ENCODE assay signal across 26 cellular contexts in genomic region chr6:136474241-136474640, GRCh38.
"Had no signal": no experiment of that assay in that cellular context is flagged by ENCODE, and none has a peak within 500 bp of the region (broad histone marks: within the 10 kb centered on the region; RNA-seq: fewer than 3 reads in every experiment).

No MANE protein-coding gene starts in this region.

- DNase-seq: naive thymus-derived CD8-positive, alpha-beta T cell; occipital lobe; ovary; posterior cingulate gyrus; psoas muscle; right cardiac atrium; right lobe of liver; sigmoid colon; small intestine; stimulated activated CD4-positive, alpha-beta T cell treated with anti-CD3 and anti-CD28 coated beads, Interleukin-15, amount 100 ng/mL, for 24 hours; stimulated activated CD4-positive, alpha-beta T cell treated with anti-CD3 and anti-CD28 coated beads, Interleukin-2, amount 100 ng/mL, for 24 hours; stimulated activated CD4-positive, alpha-beta T cell treated with anti-CD3 and anti-CD28 coated beads, Interleukin-2, amount 100 ng/mL, for 48 hours; stimulated activated CD4-positive, alpha-beta T cell treated with anti-CD3 and anti-CD28 coated beads, Interleukin-4, amount 100 ng/mL, for 24 hours; stimulated activated naive B cell treated with anti-CD40 and anti-IgM and Interleukin-4, amounts not matched to agents 10 μg/mL and 1 μg/mL and 100 μg/mL, for 72 hours; stimulated activated naive CD4-positive, alpha-beta T cell treated with Interleukin-2 at 50 U/mL for 16 hours; stomach; thyroid gland; trophoblast cell; upper lobe of left lung had no signal

- H3K4me3 ChIP-seq: neural progenitor cell, ovary, psoas muscle, right lobe of liver, sigmoid colon, stomach, thoracic aorta, thyroid gland, tibial nerve, upper lobe of left lung, vagina had no signal

- H3K9me3 ChIP-seq: ovary, psoas muscle, right lobe of liver, sigmoid colon, stomach, thoracic aorta, thyroid gland, upper lobe of left lung, vagina had no signal

- ATAC-seq: naive thymus-derived CD8-positive, alpha-beta T cell; natural killer cell treated with Interleukin-12 subunit alpha and Interleukin-12 subunit beta and Interleukin-15 and Interleukin-18, amount 100 ng/mL, for 72 hours; psoas muscle; right cardiac atrium; right lobe of liver; stimulated activated effector memory CD8-positive, alpha-beta T cell treated with anti-CD3 and anti-CD28 coated beads, Interleukin-12 subunit alpha, Interleukin-12 subunit beta, amount 100 ng/mL, for 72 hours; stimulated activated naive B cell treated with anti-CD40 and anti-IgM and Interleukin-4, amounts not matched to agents 10 μg/mL and 1 μg/mL and 100 μg/mL, for 72 hours had no signal

- H3K27ac ChIP-seq: neural progenitor cell, ovary, parathyroid adenoma, psoas muscle, right lobe of liver, sigmoid colon, stomach, thoracic aorta, thyroid gland, tibial nerve, upper lobe of left lung, vagina had no signal

- H3K36me3 ChIP-seq: neural progenitor cell, ovary, right lobe of liver, sigmoid colon, stomach, thoracic aorta, thyroid gland, tibial nerve, upper lobe of left lung, vagina had no signal

- H3K4me1 ChIP-seq: psoas muscle, sigmoid colon, thyroid gland, vagina had no signal

- H3K27me3 ChIP-seq: neural progenitor cell, ovary, right lobe of liver, sigmoid colon, stomach, thyroid gland, tibial nerve, upper lobe of left lung, vagina had no signal
